Comparison of ENCODE assay signal across 1 cellular context in genomic region chr3:4829031-4829394, GRCh38.
TF ChIP-seq lines count a peak whose summit lies in the region.

No MANE protein-coding gene starts in this region.

TF ChIP-seq in HEK293, 187 proteins besides CTCF, POLR2A, EP300 and RAD21 (continued from another document and continues in another):
- TF ChIP-seq PRDM4 (tag by site-specific recombination; IDR thresholded peaks at IDR 0.05) (peak; percentile 56), ZNF549 (tag by site-specific recombination; IDR thresholded peaks at IDR 0.05) (peak; percentile 24; the same call in 1 of the 2 replicates), ZBTB17 (tag by site-specific recombination; IDR thresholded peaks at IDR 0.05) (0 out of 2 replicates have a peak, but pooled peaks have one; percentile 16), KLF8 (tag by site-specific recombination; IDR thresholded peaks at IDR 0.05) (no peak), KLF17 (tag by site-specific recombination; IDR thresholded peaks at IDR 0.05) (peak; percentile 51; the same call in 1 of the 2 replicates), PRDM1 (tag by site-specific recombination; IDR thresholded peaks at IDR 0.05) (no peak), ZNF660 (tag by site-specific recombination; IDR thresholded peaks at IDR 0.05) (0 out of 2 replicates have a peak, but pooled peaks have one; percentile 12), ZNF510 (tag by site-specific recombination; IDR thresholded peaks at IDR 0.05; ENCODE audit: insufficient replicate concordance) (no peak), ZNF692 (tag by site-specific recombination; IDR thresholded peaks at IDR 0.05) (no peak), ZBTB44 (tag by site-specific recombination; IDR thresholded peaks at IDR 0.05) (no peak; the same call in 1 of the 2 replicates), ZNF560 (tag by site-specific recombination; IDR thresholded peaks at IDR 0.05; ENCODE audit: borderline replicate concordance) (no peak), ZNF366 (tag by site-specific recombination; conservative IDR thresholded peaks at IDR 0.05) (peak; percentile 44), ZNF571 (tag by site-specific recombination; IDR thresholded peaks at IDR 0.05) (no peak), ZNF473 (tag by site-specific recombination; IDR thresholded peaks at IDR 0.05) (no peak), ZNF658 (tag by site-specific recombination; IDR thresholded peaks at IDR 0.05) (no peak), ZNF626 (tag by site-specific recombination; IDR thresholded peaks at IDR 0.05) (0 out of 2 replicates have a peak, but pooled peaks have one; percentile 12), ZNF830 (tag by site-specific recombination; IDR thresholded peaks at IDR 0.05; ENCODE audit: low read depth) (no peak), ZNF184 (tag by site-specific recombination; IDR thresholded peaks at IDR 0.05) (0 out of 2 replicates have a peak, but pooled peaks have one; percentile 27), MZF1 (tag by site-specific recombination; IDR thresholded peaks at IDR 0.05; ENCODE audit: borderline replicate concordance) (no peak), ZNF211 (tag by site-specific recombination; IDR thresholded peaks at IDR 0.05; ENCODE audit: low read depth) (no peak), ZNF311 (tag by site-specific recombination; IDR thresholded peaks at IDR 0.05; ENCODE audit: borderline replicate concordance) (no peak), ZNF843 (tag by site-specific recombination; IDR thresholded peaks at IDR 0.05) (peak; percentile 78), OSR2 (tag by site-specific recombination; IDR thresholded peaks at IDR 0.05) (peak; percentile 93), PBX3 (CRISPR knock-in tag; IDR thresholded peaks at IDR 0.05) (no peak), ZFP41 (tag by site-specific recombination; IDR thresholded peaks at IDR 0.05; ENCODE audit: borderline replicate concordance) (no peak), ZNF548 (tag by site-specific recombination; IDR thresholded peaks at IDR 0.05) (no peak), BCL11A (tag by site-specific recombination; IDR thresholded peaks at IDR 0.05; ENCODE audit: low read depth) (no peak), ZBTB48 (tag by site-specific recombination; IDR thresholded peaks at IDR 0.05) (no peak), BCL11B (tag by site-specific recombination; IDR thresholded peaks at IDR 0.05; ENCODE audit: low read depth) (no peak), KLF7 (tag by site-specific recombination; IDR thresholded peaks at IDR 0.05; ENCODE audit: borderline replicate concordance) (no peak), RBAK (tag by site-specific recombination; IDR thresholded peaks at IDR 0.05) (no peak), IKZF3 (tag by site-specific recombination; IDR thresholded peaks at IDR 0.05) (peak; percentile 85), ZNF280C (tag by site-specific recombination; IDR thresholded peaks at IDR 0.05) (no peak), ZNF449 (tag by site-specific recombination; IDR thresholded peaks at IDR 0.05) (no peak)
- TF ChIP-seq, protein P1, sequence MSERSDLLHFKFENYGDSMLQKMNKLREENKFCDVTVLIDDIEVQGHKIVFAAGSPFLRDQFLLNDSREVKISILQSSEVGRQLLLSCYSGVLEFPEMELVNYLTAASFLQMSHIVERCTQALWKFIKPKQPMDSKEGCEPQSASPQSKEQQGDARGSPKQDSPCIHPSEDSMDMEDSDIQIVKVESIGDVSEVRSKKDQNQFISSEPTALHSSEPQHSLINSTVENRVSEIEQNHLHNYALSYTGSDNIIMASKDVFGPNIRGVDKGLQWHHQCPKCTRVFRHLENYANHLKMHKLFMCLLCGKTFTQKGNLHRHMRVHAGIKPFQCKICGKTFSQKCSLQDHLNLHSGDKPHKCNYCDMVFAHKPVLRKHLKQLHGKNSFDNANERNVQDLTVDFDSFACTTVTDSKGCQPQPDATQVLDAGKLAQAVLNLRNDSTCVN (tag by site-specific recombination; optimal IDR thresholded peaks at IDR 0.05) = no peak
- TF ChIP-seq, protein P2, sequence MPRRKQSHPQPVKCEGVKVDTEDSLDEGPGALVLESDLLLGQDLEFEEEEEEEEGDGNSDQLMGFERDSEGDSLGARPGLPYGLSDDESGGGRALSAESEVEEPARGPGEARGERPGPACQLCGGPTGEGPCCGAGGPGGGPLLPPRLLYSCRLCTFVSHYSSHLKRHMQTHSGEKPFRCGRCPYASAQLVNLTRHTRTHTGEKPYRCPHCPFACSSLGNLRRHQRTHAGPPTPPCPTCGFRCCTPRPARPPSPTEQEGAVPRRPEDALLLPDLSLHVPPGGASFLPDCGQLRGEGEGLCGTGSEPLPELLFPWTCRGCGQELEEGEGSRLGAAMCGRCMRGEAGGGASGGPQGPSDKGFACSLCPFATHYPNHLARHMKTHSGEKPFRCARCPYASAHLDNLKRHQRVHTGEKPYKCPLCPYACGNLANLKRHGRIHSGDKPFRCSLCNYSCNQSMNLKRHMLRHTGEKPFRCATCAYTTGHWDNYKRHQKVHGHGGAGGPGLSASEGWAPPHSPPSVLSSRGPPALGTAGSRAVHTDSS (tag by site-specific recombination; IDR thresholded peaks at IDR 0.05) = no peak
- TF ChIP-seq, protein P3, sequence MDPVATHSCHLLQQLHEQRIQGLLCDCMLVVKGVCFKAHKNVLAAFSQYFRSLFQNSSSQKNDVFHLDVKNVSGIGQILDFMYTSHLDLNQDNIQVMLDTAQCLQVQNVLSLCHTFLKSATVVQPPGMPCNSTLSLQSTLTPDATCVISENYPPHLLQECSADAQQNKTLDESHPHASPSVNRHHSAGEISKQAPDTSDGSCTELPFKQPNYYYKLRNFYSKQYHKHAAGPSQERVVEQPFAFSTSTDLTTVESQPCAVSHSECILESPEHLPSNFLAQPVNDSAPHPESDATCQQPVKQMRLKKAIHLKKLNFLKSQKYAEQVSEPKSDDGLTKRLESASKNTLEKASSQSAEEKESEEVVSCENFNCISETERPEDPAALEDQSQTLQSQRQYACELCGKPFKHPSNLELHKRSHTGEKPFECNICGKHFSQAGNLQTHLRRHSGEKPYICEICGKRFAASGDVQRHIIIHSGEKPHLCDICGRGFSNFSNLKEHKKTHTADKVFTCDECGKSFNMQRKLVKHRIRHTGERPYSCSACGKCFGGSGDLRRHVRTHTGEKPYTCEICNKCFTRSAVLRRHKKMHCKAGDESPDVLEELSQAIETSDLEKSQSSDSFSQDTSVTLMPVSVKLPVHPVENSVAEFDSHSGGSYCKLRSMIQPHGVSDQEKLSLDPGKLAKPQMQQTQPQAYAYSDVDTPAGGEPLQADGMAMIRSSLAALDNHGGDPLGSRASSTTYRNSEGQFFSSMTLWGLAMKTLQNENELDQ (tag by site-specific recombination; IDR thresholded peaks at IDR 0.05; ENCODE audit: low read depth) = no peak
